In genomic region chr4:121764303-121764701, GRCh38 we compare ENCODE assay signal across 11 cellular contexts. TPM values are rescaled to one million over a fixed set of nuclear protein-coding genes. Genes with fewer than 3 reads are reported as not detected.
DNase-seq lines count a peak whose midpoint lies in the region; ATAC-seq and TF ChIP-seq lines count a peak whose summit lies in the region.
"Had no signal": no experiment of that assay in that cellular context is flagged by ENCODE, and none has a peak within 500 bp of the region (broad histone marks: within the 10 kb centered on the region; RNA-seq: fewer than 3 reads in every experiment).

No MANE protein-coding gene starts in this region.

- H3K9ac ChIP-seq in mammary epithelial cell (ENCODE audit: insufficient read depth, low read length): no peak overlapping the region

- dilution Hi-C loops in mammary epithelial cell (cut with HindIII; ENCODE audit: low sequenced_read_pairs): no loop called here

- BruUV-seq in mammary epithelial cell (replicated peaks; lab: Mats Ljungman, UMichigan): no TSS peak

- no peaks in the 10 kb centered on the region for H4K20me1 ChIP-seq in mammary epithelial cell (ENCODE audit: insufficient read depth, low read length)

- H3K36me3 ChIP-seq in heart left ventricle (no peaks in the 10 kb centered on the region), mammary epithelial cell (ENCODE audit: insufficient read depth, low read length) (no peaks in the 10 kb centered on the region), left lung (no peaks in the 10 kb centered on the region), tibial nerve (no peaks in the 10 kb centered on the region)

- 19 to 31% (median 25%) methylated on average over 13 to 14 of the region's 14 CpGs for WGBS in heart left ventricle, 4 donors
- WGBS in mammary epithelial cell (ENCODE audit: low coverage, missing lambda C conversion rate): 93% methylated on average over 12 of the region's 14 CpGs
- 17 to 23% methylated on average over 13 to 14 of the region's 14 CpGs for WGBS in tibial nerve, 2 donors

- H3K9me3 ChIP-seq in heart left ventricle (no peaks in the 10 kb centered on the region), mammary epithelial cell (replicated peaks; ENCODE audit: insufficient read depth, low read length) (no peaks in the 10 kb centered on the region), left lung (no peaks in the 10 kb centered on the region), tibial nerve (no peaks in the 10 kb centered on the region)

- H3K4me3 ChIP-seq in heart left ventricle (peak overlapping the region; percentile 10 to 56 (median 44)), mammary epithelial cell (replicated peaks in 1 of 3; ENCODE audit: insufficient read depth in 1 of 3, low read depth in 2 of 3, low read length in 3 of 3) (peak overlapping the region; percentile 28 to 53 (median 50)), left lung (peak overlapping the region; percentile 34 to 41), tibial nerve (peak overlapping the region; percentile 37 to 59 (median 50))

- H3K27me3 ChIP-seq in heart left ventricle (peaks cover 7 to 53% (median 19%) of the 10 kb centered on the region in 9 donors), mammary epithelial cell (ENCODE audit: insufficient read depth, low read length) (peaks cover 2% of the 10 kb centered on the region), left lung (peaks cover 28 to 70% of the 10 kb centered on the region in 2 donors), tibial nerve (peaks cover 0 to 27% of the 10 kb centered on the region in 2 donors)

- CTCF ChIA-PET in mammary epithelial cell (lab: Charles Lee; ENCODE audit: low non-redundant PET): no interaction called here

- no peak for DNase-seq in heart left ventricle
- DNase-seq in Right ventricle myocardium superior: no peak
- DNase-seq in mammary epithelial cell: no peak
- DNase-seq in left lung: no peak
- no peak for DNase-seq in tibial nerve (ENCODE audit: low spot score in 2 of 2)
- no peak for DNase-seq in cerebellar cortex (ENCODE audit: low spot score)
- no peak for DNase-seq in NCI-H2107 (lab: John Stamatoyannopoulos, UW)
- DNase-seq: Kasumi-1, NCI-H524 treated with DMSO at 0.1 percent for 48 hours had no signal

- peak overlapping the region; percentile 90 for H2AFZ ChIP-seq in mammary epithelial cell (ENCODE audit: low read depth, low read length)

- peak overlapping the region; percentile 99 for H3K4me2 ChIP-seq in mammary epithelial cell (ENCODE audit: insufficient read depth, low read depth, low read length)

- TF ChIP-seq EP300 in tibial nerve (IDR thresholded peaks at IDR 0.05): no peak

- ATAC-seq in heart left ventricle: no peak
- ATAC-seq in Right ventricle myocardium superior (ENCODE audit: poor library complexity): no peak
- no peak for ATAC-seq in left lung
- no peak for ATAC-seq in HG03442 (IDR thresholded peaks at IDR 0.05; ENCODE audit: unreplicated experiment)

- intact Hi-C loops in heart left ventricle (cut with DNase I) (no loop called here), Right ventricle myocardium superior (cut with DNase I) (no loop called here), mammary epithelial cell (cut with micrococcal nuclease) (no loop called here), left lung (cut with DNase I) (no loop called here)

- no peaks in the 10 kb centered on the region for H3K79me2 ChIP-seq in mammary epithelial cell (ENCODE audit: insufficient read depth, low read length)

- TF ChIP-seq POLR2A in heart left ventricle (IDR thresholded peaks at IDR 0.05) (no peak), tibial nerve (IDR thresholded peaks at IDR 0.05) (no peak)

- H3K27ac ChIP-seq in heart left ventricle: no peak overlapping the region
- H3K27ac ChIP-seq in mammary epithelial cell (ENCODE audit: insufficient read depth, low read depth, low read length): no peak overlapping the region
- H3K27ac ChIP-seq in left lung: no peak overlapping the region
- H3K27ac ChIP-seq in tibial nerve: peak overlapping the region in 2 of 4 donors; percentile 29 to 60

- in situ Hi-C loops in mammary epithelial cell (cut with MboI; ENCODE audit: low sequenced_read_pairs in 2 of 2): no loop called here

- TF ChIP-seq CTCF in heart left ventricle (IDR thresholded peaks at IDR 0.05) (no peak), mammary epithelial cell (conservative IDR thresholded peaks at IDR 0.05 in 1 of 2, IDR thresholded peaks at IDR 0.05 in 1 of 2; ENCODE audit: extremely low read depth in 1 of 2, insufficient read depth in 1 of 2, low read depth in 1 of 2, low read length in 2 of 2) (no peak), left lung (IDR thresholded peaks at IDR 0.05) (no peak), tibial nerve (IDR thresholded peaks at IDR 0.05) (no peak)

- H3K4me1 ChIP-seq in heart left ventricle (peaks cover 0 to 11% (median 5%) of the 10 kb centered on the region in 12 donors), mammary epithelial cell (ENCODE audit: insufficient read depth, low read length) (no peaks in the 10 kb centered on the region), left lung (peaks cover 0 to 10% of the 10 kb centered on the region in 2 donors), tibial nerve (peaks cover 0 to 8% (median 0%) of the 10 kb centered on the region in 4 donors)

RNA-seq across cellular contexts. Expression of gene SMIM43, which starts 0.7 kb away (rescaled TPM):
- total RNA-seq in heart left ventricle (1 to 10 TPM in 1 of 9 donors, under 1 TPM in 1, not detected in 7; 0.16 to 1.0 TPM), Right ventricle myocardium superior (not detected), mammary epithelial cell (not detected), left lung (1 to 10 TPM in 1 of 2 donors, not detected in 1; 1.0 TPM), tibial nerve (1 to 10 TPM; 2.2 to 5.7 (median 4.6) TPM)
- polyA plus RNA-seq in heart left ventricle (1 to 10 TPM in 1 of 2 donors, under 1 TPM in 1; 0.08 to 1.7 TPM), mammary epithelial cell (0.07 TPM)
- not detected for polyA minus RNA-seq in mammary epithelial cell
- total RNA-seq: mesenteric fat pad had no signal

RNA-seq across cellular contexts. Expression of gene EXOSC9, which starts 36.8 kb away (rescaled TPM):
- total RNA-seq in heart left ventricle: 10 to 100 TPM; 12.2 to 23.6 (median 15.7) TPM
- polyA plus RNA-seq in heart left ventricle: 10 to 100 TPM; 18.2 to 26.2 TPM
- 9.8 TPM for total RNA-seq in Right ventricle myocardium superior
- 10 to 100 TPM; 20.3 to 28.7 TPM for total RNA-seq in mammary epithelial cell
- polyA plus RNA-seq in mammary epithelial cell: 28.1 TPM
- polyA minus RNA-seq in mammary epithelial cell: 34.7 TPM
- total RNA-seq in left lung: 10 to 100 TPM; 13.5 to 20.4 TPM
- 10 to 100 TPM; 20.1 to 32.7 (median 26.6) TPM for total RNA-seq in tibial nerve

RNA-seq across cellular contexts. Expression of gene CCNA2, which starts 59.4 kb away (rescaled TPM):
- total RNA-seq in heart left ventricle (1 to 10 TPM in 2 of 9 donors, under 1 TPM in 6, not detected in 1; 0.09 to 9.4 (median 0.49) TPM), Right ventricle myocardium superior (0.81 TPM), mammary epithelial cell (10 to 100 TPM in 1 of 2 donors, 1 to 10 TPM in 1; 2.7 to 34.9 TPM), left lung (1 to 10 TPM; 3.5 to 8.1 TPM), tibial nerve (1 to 10 TPM; 1.2 to 5.2 (median 3.4) TPM)
- polyA plus RNA-seq in heart left ventricle (under 1 TPM; 0.39 to 0.42 TPM), mammary epithelial cell (41.8 TPM)
- 35.0 TPM for polyA minus RNA-seq in mammary epithelial cell
